8 cellular contexts compared by ENCODE assay signal in the genomic region with DNA sequence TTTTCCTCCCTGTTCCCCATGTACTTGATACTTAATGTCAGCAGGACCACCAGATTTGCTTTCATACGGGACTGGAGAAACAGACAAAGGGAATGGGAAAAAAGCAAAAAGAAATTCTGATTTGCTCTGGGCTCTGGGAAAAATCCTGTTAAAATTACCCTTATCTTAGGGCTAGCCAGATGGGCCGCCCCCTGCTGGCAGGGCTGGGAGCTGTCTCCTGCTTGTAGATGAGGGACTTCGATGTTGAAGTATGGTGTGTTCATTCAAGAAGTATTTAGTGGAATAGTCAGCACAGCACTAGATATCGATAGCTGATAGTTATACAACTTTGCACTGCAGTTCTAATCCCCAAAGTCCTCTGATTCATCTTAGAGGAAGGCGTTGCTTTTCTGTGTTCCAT. TPM values are rescaled to one million over a fixed set of nuclear protein-coding genes. Genes with fewer than 3 reads are reported as not detected.
DNase-seq lines count a peak whose midpoint lies in the region; ATAC-seq and TF ChIP-seq lines count a peak whose summit lies in the region.

No MANE protein-coding gene starts in this region.

- H3K4me3 ChIP-seq in OCI-LY7 (ENCODE audit: low read depth, low read length, poor library complexity, severe bottlenecking) (no peak overlapping the region), cardiac muscle cell (no peak overlapping the region), spleen (no peak overlapping the region)

- no peak overlapping the region for H3K4me2 ChIP-seq in OCI-LY7 (ENCODE audit: low read length)

- no peak for ATAC-seq in GM19455 (IDR thresholded peaks at IDR 0.05; ENCODE audit: unreplicated experiment)
- ATAC-seq in GM18511 (IDR thresholded peaks at IDR 0.05; ENCODE audit: unreplicated experiment): no peak

- no peaks in the 10 kb centered on the region for H3K27me3 ChIP-seq in cardiac muscle cell
- H3K27me3 ChIP-seq in spleen (replicated peaks in 1 of 7): no peaks in the 10 kb centered on the region

- no peaks in the 10 kb centered on the region for H3K9me3 ChIP-seq in OCI-LY7 (ENCODE audit: low read length)
- no peaks in the 10 kb centered on the region for H3K9me3 ChIP-seq in cardiac muscle cell (ENCODE audit: low read depth)
- no peaks in the 10 kb centered on the region for H3K9me3 ChIP-seq in spleen

- H2AFZ ChIP-seq in OCI-LY7 (ENCODE audit: low read length): no peak overlapping the region

- no peaks in the 10 kb centered on the region for H3K9me2 ChIP-seq in OCI-LY7 (ENCODE audit: insufficient read depth, low read length)

- DNase-seq in DMS 273 (lab: John Stamatoyannopoulos, UW; ENCODE audit: unreplicated experiment): peak; percentile 42
- no peak for DNase-seq in DMS 273 treated with DMSO at 0.1 percent for 48 hours (lab: John Stamatoyannopoulos, UW)
- DNase-seq in OCI-LY7 (ENCODE audit: low spot score): peak; percentile 37
- peak; percentile 28 for DNase-seq in activated T-helper 9 cell treated with anti-CD3 and anti-CD28 coated beads, Interleukin-2, amount 50 U/mL, for 16 hours (ENCODE audit: low read depth)
- peak; percentile 29 to 51 for DNase-seq in cardiac muscle cell (ENCODE audit: low read depth in 1 of 2, low spot score in 1 of 2)
- peak; percentile 86 for DNase-seq in spleen

- POLR2A ChIA-PET in OCI-LY7 (lab: Charles Lee): interaction anchor here (0.6 to 1.6 kb wide), 3 partner anchors 32 to 474 kb away, joined by 3 to 4 read pairs (median 3); no protein-coding TSS in a partner anchor

- no TSS peak for BruUV-seq in OCI-LY7 (replicated peaks; lab: Mats Ljungman, UMichigan)

- intact Hi-C loops in OCI-LY7 (cut with micrococcal nuclease; ENCODE audit: unreplicated experiment) (loop anchor here (1.0 kb wide), 1 partner anchor 103 kb away; no protein-coding TSS in a partner anchor), spleen (cut with DNase I; ENCODE audit: low total_unique reads) (no loop called here)

- 45 to 77% (median 60%) methylated on average over 4 to 5 of the region's 5 CpGs for WGBS in spleen, 5 donors

- H3K36me3 ChIP-seq in OCI-LY7 (ENCODE audit: insufficient read depth, low read length) (peaks cover 11% of the 10 kb centered on the region; the same call in 1 of the 2 replicates), cardiac muscle cell (no peaks in the 10 kb centered on the region), spleen (peaks cover 0 to 84% (median 13%) of the 10 kb centered on the region in 6 donors)

- no peak overlapping the region for H3K27ac ChIP-seq in OCI-LY7 (ENCODE audit: low read depth, low read length, poor library complexity, severe bottlenecking)
- H3K27ac ChIP-seq in cardiac muscle cell: no peak overlapping the region
- H3K27ac ChIP-seq in spleen: no peak overlapping the region

- peaks cover 13% of the 10 kb centered on the region for H3K4me1 ChIP-seq in OCI-LY7 (ENCODE audit: insufficient read depth, low read length, poor library complexity, severe bottlenecking)
- H3K4me1 ChIP-seq in cardiac muscle cell (ENCODE audit: low read depth): no peaks in the 10 kb centered on the region
- H3K4me1 ChIP-seq in spleen: peaks cover 0 to 17% (median 8%) of the 10 kb centered on the region in 6 donors

- no peak for TF ChIP-seq POLR2A in spleen (IDR thresholded peaks at IDR 0.05)

- TF ChIP-seq CTCF in OCI-LY7 (conservative IDR thresholded peaks at IDR 0.05; ENCODE audit: low read length) (peak; percentile 86), cardiac muscle cell (IDR thresholded peaks at IDR 0.05; ENCODE audit: low read depth, low read length) (peak; percentile 48), spleen (IDR thresholded peaks at IDR 0.05 in 8 of 11, conservative IDR thresholded peaks at IDR 0.05 in 3 of 11) (peak; percentile 38 to 80 (median 71))

- H4K20me1 ChIP-seq in OCI-LY7 (ENCODE audit: insufficient read depth, low read length): no peaks in the 10 kb centered on the region

- CTCF ChIA-PET in OCI-LY7 (lab: Charles Lee; ENCODE audit: unreplicated experiment): interaction anchor here (2.0 kb wide), 1 partner anchor 103 kb away, joined by 6 read pairs; no protein-coding TSS in a partner anchor

- H3K79me2 ChIP-seq in OCI-LY7 (ENCODE audit: insufficient read depth, low read depth, low read length): no peaks in the 10 kb centered on the region

RNA-seq across cellular contexts. Expression of gene BCORL1, which starts 45.8 kb away (rescaled TPM):
- total RNA-seq in OCI-LY7 (2014; rRNA removed; shearing (Covaris generic)): 1.6 and 1.7 TPM in 2 replicates
- total RNA-seq in OCI-LY7 (2022) (4.9 and 5.4 TPM in 2 replicates), cardiac muscle cell (3.9 and 10.7 TPM in 2 replicates), spleen (10 to 100 TPM in 5 of 7 donors, 1 to 10 TPM in 2; 6.5 to 18.1 (median 16.6) TPM)
- polyA plus RNA-seq in cardiac muscle cell (8.7 and 13.6 TPM in 2 replicates), spleen (1 to 10 TPM in 1 of 3 donors, under 1 TPM in 2; 0.85 to 3.5 (median 0.86) TPM)
